ENCODE assay signal across 8 cellular contexts in the genomic region with DNA sequence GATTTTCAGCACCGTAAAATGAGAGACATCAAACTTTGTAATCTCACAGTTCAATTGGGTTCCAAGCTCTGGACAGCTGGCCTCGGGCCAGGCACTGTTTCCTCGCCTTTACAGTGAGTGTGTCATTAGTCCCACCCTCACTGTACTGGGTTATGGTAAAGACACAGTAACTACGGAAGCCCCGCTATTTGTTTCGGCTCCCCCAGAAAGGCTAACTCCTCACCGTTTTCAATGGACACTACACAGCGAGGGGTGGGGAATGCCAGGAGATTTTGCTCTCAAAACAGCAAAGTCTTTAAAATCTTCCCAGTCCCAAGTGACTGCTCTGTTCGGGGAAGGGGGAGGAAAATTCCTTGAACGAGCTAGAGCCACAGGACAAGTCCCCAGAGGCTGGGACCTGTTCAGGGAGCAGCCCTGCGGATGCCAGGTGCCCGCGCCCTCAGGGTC.
DNase-seq lines count a peak whose midpoint lies in the region; TF ChIP-seq lines count a peak whose summit lies in the region.

No MANE protein-coding gene starts in this region.

- H3K4me3 Mint-ChIP-seq in activated T-cell treated with anti-CD3 and anti-CD28 coated beads, Interleukin-2, amount 50 U/mL, for 24 hours, result peak overlapping the region; percentile 55

- in situ Hi-C loops in astrocyte of the spinal cord (cut with HindIII; ENCODE audit: low sequenced_read_pairs), result no loop called here

- peaks cover 4% of the 10 kb centered on the region for H3K27me3 Mint-ChIP-seq in activated T-cell treated with anti-CD3 and anti-CD28 coated beads, Interleukin-2, amount 50 U/mL, for 24 hours

- H3K9me3 Mint-ChIP-seq in activated T-cell treated with anti-CD3 and anti-CD28 coated beads, Interleukin-2, amount 50 U/mL, for 24 hours, result peaks cover 11% of the 10 kb centered on the region

- TF ChIP-seq CTCF in astrocyte of the spinal cord (IDR thresholded peaks at IDR 0.05; ENCODE audit: low read depth, low read length), result no peak

- H3K27ac Mint-ChIP-seq in activated T-cell treated with anti-CD3 and anti-CD28 coated beads, Interleukin-2, amount 50 U/mL, for 24 hours, result no peak overlapping the region

- H3K4me1 Mint-ChIP-seq in activated T-cell treated with anti-CD3 and anti-CD28 coated beads, Interleukin-2, amount 50 U/mL, for 24 hours (ENCODE audit: low read depth), result peaks cover 14% of the 10 kb centered on the region

- H3K4me3 ChIP-seq in astrocyte of the spinal cord (ENCODE audit: low read depth, low read length), result peak overlapping the region; percentile 55

- no peak for DNase-seq in activated T-cell treated with anti-CD3 and anti-CD28 coated beads, Interleukin-2, amount 50 U/mL, for 24 hours
- DNase-seq in activated T-cell treated with anti-CD3 and anti-CD28 coated beads, Interleukin-2, amount 50 U/mL, for 48 hours, result no peak
- DNase-seq in astrocyte of the spinal cord (ENCODE audit: low read depth, low spot score), result peak; percentile 70
- peak; percentile 40 for DNase-seq in kidney glomerular epithelial cell (lab: John Stamatoyannopoulos, UW)
- DNase-seq in superior temporal gyrus (ENCODE audit: extremely low spot score), result peak; percentile 66
- DNase-seq in NOMO-1 (lab: John Stamatoyannopoulos, UW; ENCODE audit: unreplicated experiment in 2 of 2), result no peak
- no peak for DNase-seq in NAMALWA (ENCODE audit: low spot score)
- no peak for DNase-seq in T1000 (lab: John Stamatoyannopoulos, UW)

- no peaks in the 10 kb centered on the region for H3K36me3 Mint-ChIP-seq in activated T-cell treated with anti-CD3 and anti-CD28 coated beads, Interleukin-2, amount 50 U/mL, for 24 hours (ENCODE audit: low read depth)

Comparison
In these comparisons a context has a peak if more than half of its experiments do, and no peak if none do; other contexts are left out.
1. DNase-seq: peak in astrocyte of the spinal cord (single experiment), kidney glomerular epithelial cell (single experiment) and superior temporal gyrus (single experiment); none in activated T-cell treated with anti-CD3 and anti-CD28 coated beads, Interleukin-2, amount 50 U/mL, for 24 hours (single experiment), activated T-cell treated with anti-CD3 and anti-CD28 coated beads, Interleukin-2, amount 50 U/mL, for 48 hours (0 of 2), NOMO-1 (0 of 2), NAMALWA (single experiment) and T1000 (single experiment).